ENCODE assay signal across 14 cellular contexts in genomic region chr12:109404841-109405240, GRCh38. TPM values are rescaled to one million over a fixed set of nuclear protein-coding genes. Genes with fewer than 3 reads are reported as not detected.
"Had no signal": no experiment of that assay in that cellular context is flagged by ENCODE, and none has a peak within 500 bp of the region (broad histone marks: within the 10 kb centered on the region; RNA-seq: fewer than 3 reads in every experiment).

No MANE protein-coding gene starts in this region.

RNA-seq across cellular contexts. Expression of gene MYO1H, which starts 57.1 kb away (rescaled TPM):
- total RNA-seq: activated B cell treated with CpG ODN at 0.5 μM for 24 hours; activated CD4-positive, alpha-beta memory T cell treated with anti-CD3 and anti-CD28 coated beads for 36 hours; activated CD4-positive, alpha-beta memory T cell treated with anti-CD3 and anti-CD28 coated beads, Interleukin-2, amount 10 ng/mL, durations not matched to agents 7 days and 5 days; activated CD4-positive, alpha-beta T cell treated with anti-CD3 and anti-CD28 coated beads for 36 hours; activated CD4-positive, alpha-beta T cell treated with anti-CD3 and anti-CD28 coated beads, Interleukin-2, amount 10 ng/mL, durations not matched to agents 24 days and 14 days; activated CD4-positive, alpha-beta T cell treated with anti-CD3 and anti-CD28 coated beads, Interleukin-2, amount 10 ng/mL, durations not matched to agents 7 days and 5 days; activated CD8-positive, alpha-beta memory T cell treated with anti-CD3 and anti-CD28 coated beads for 36 hours; activated CD8-positive, alpha-beta memory T cell treated with anti-CD3 and anti-CD28 coated beads, Interleukin-2, amount 10 ng/mL, durations not matched to agents 7 days and 5 days; activated CD8-positive, alpha-beta T cell treated with anti-CD3 and anti-CD28 coated beads for 36 hours; activated CD8-positive, alpha-beta T cell treated with anti-CD3 and anti-CD28 coated beads, Interleukin-2, amount 10 ng/mL, durations not matched to agents 7 days and 5 days; T-cell; T-helper 1 cell treated with Interleukin-12 subunit alpha and Interleukin-12 subunit beta and Interleukin-4 antibody, amounts not matched to agents 30 ng/mL and 1 ng/mL, for 36 hours; T-helper 17 cell; T-helper 2 cell treated with Interferon-gamma antibody and Interleukin-4, amounts not matched to agents 100 ng/mL and 5 ng/mL, for 36 hours had no signal
